In genomic region chr2:151880586-151880985, GRCh38 we compare ENCODE assay signal across 24 cellular contexts. TPM values are rescaled to one million over a fixed set of nuclear protein-coding genes. Genes with fewer than 3 reads are reported as not detected.
DNase-seq lines count a peak whose midpoint lies in the region; ATAC-seq and FAIRE-seq lines count a peak whose summit lies in the region.
"Had no signal": no experiment of that assay in that cellular context is flagged by ENCODE, and none has a peak within 500 bp of the region (broad histone marks: within the 10 kb centered on the region; RNA-seq: fewer than 3 reads in every experiment).

No MANE protein-coding gene starts in this region.

- no peaks in the 10 kb centered on the region for H3K36me3 Mint-ChIP-seq in stimulated activated memory B cell treated with anti-CD40 and anti-IgM and Interleukin-4, amounts not matched to agents 10 μg/mL and 1 μg/mL and 100 μg/mL, for 72 hours
- H3K36me3 Mint-ChIP-seq in activated T-cell treated with anti-CD3 and anti-CD28 coated beads, Interleukin-2, amount 50 U/mL, for 72 hours (ENCODE audit: insufficient read depth in 2 of 2): no peaks in the 10 kb centered on the region
- H3K36me3 Mint-ChIP-seq: CD4-positive, alpha-beta memory T cell; CD4-positive, CD25-positive, alpha-beta regulatory T cell had no signal

- no peaks in the 10 kb centered on the region for H3K9me3 Mint-ChIP-seq in stimulated activated memory B cell treated with anti-CD40 and anti-IgM and Interleukin-4, amounts not matched to agents 10 μg/mL and 1 μg/mL and 100 μg/mL, for 72 hours
- no peaks in the 10 kb centered on the region for H3K9me3 Mint-ChIP-seq in activated T-cell treated with anti-CD3 and anti-CD28 coated beads, Interleukin-2, amount 50 U/mL, for 72 hours
- H3K9me3 Mint-ChIP-seq: CD4-positive, alpha-beta memory T cell; CD8-positive, alpha-beta memory T cell had no signal

- no peak overlapping the region for H3K4me3 Mint-ChIP-seq in stimulated activated memory B cell treated with anti-CD40 and anti-IgM and Interleukin-4, amounts not matched to agents 10 μg/mL and 1 μg/mL and 100 μg/mL, for 72 hours
- H3K4me3 Mint-ChIP-seq in activated T-cell treated with anti-CD3 and anti-CD28 coated beads, Interleukin-2, amount 50 U/mL, for 72 hours: no peak overlapping the region
- H3K4me3 Mint-ChIP-seq: CD14-positive monocyte; CD4-positive, alpha-beta memory T cell; CD4-positive, CD25-positive, alpha-beta regulatory T cell; CD8-positive, alpha-beta memory T cell had no signal

- DNase-seq in GM19239 (ENCODE audit: insufficient read length, low spot score) (no peak), cerebellar nuclear complex (lab: John Stamatoyannopoulos, UW) (peak; percentile 6 to 38), NCI-H345 (lab: John Stamatoyannopoulos, UW) (no peak)
- no peak for DNase-seq in activated T-cell treated with anti-CD3 and anti-CD28 coated beads, Interleukin-2, amount 50 U/mL, for 72 hours
- DNase-seq: 8988T; ACHN; BE2C; CD4-positive, alpha-beta memory T cell; CD4-positive, CD25-positive, alpha-beta regulatory T cell; CD8-positive, alpha-beta memory T cell; COR-L47; DMS 273 treated with DMSO at 0.1 percent for 48 hours; DMS153; DMS53; DMS79; DND-41; EL; GF-D8 had no signal

- FAIRE-seq in GM19239 (lab: Jason Lieb, UNC): peak; percentile 37
- FAIRE-seq: A204.1, G401.6 had no signal

- H3K4me1 Mint-ChIP-seq in stimulated activated memory B cell treated with anti-CD40 and anti-IgM and Interleukin-4, amounts not matched to agents 10 μg/mL and 1 μg/mL and 100 μg/mL, for 72 hours: peaks cover 9% of the 10 kb centered on the region
- H3K4me1 Mint-ChIP-seq in activated T-cell treated with anti-CD3 and anti-CD28 coated beads, Interleukin-2, amount 50 U/mL, for 72 hours (ENCODE audit: low read depth): peaks cover 14% of the 10 kb centered on the region
- H3K4me1 Mint-ChIP-seq: CD4-positive, alpha-beta memory T cell; CD4-positive, CD25-positive, alpha-beta regulatory T cell had no signal

- ATAC-seq in stimulated activated memory B cell treated with anti-CD40 and anti-IgM and Interleukin-4, amounts not matched to agents 10 μg/mL and 1 μg/mL and 100 μg/mL, for 72 hours: no peak
- ATAC-seq in HG03520 (IDR thresholded peaks at IDR 0.05; ENCODE audit: unreplicated experiment) (no peak), HG03139 (IDR thresholded peaks at IDR 0.05; ENCODE audit: unreplicated experiment) (no peak)
- ATAC-seq in activated T-cell treated with anti-CD3 and anti-CD28 coated beads, Interleukin-2, amount 50 U/mL, for 72 hours (replicated peaks in 1 of 2): no peak

- H3K27me3 Mint-ChIP-seq in stimulated activated memory B cell treated with anti-CD40 and anti-IgM and Interleukin-4, amounts not matched to agents 10 μg/mL and 1 μg/mL and 100 μg/mL, for 72 hours: no peaks in the 10 kb centered on the region
- no peaks in the 10 kb centered on the region for H3K27me3 Mint-ChIP-seq in activated T-cell treated with anti-CD3 and anti-CD28 coated beads, Interleukin-2, amount 50 U/mL, for 72 hours (ENCODE audit: low read depth)
- H3K27me3 Mint-ChIP-seq: CD4-positive, alpha-beta memory T cell; CD8-positive, alpha-beta memory T cell had no signal

- H3K27ac Mint-ChIP-seq in stimulated activated memory B cell treated with anti-CD40 and anti-IgM and Interleukin-4, amounts not matched to agents 10 μg/mL and 1 μg/mL and 100 μg/mL, for 72 hours: peak overlapping the region; percentile 18
- no peak overlapping the region for H3K27ac Mint-ChIP-seq in activated T-cell treated with anti-CD3 and anti-CD28 coated beads, Interleukin-2, amount 50 U/mL, for 72 hours
- H3K27ac Mint-ChIP-seq: CD4-positive, alpha-beta memory T cell; CD8-positive, alpha-beta memory T cell had no signal

RNA-seq across cellular contexts. Expression of gene ARL5A, which starts 52.4 kb away (rescaled TPM):
- total RNA-seq in activated T-cell treated with anti-CD3 and anti-CD28 coated beads, Interleukin-2, amount 50 U/mL, for 72 hours: 10 to 100 TPM; 38.4 to 46.3 TPM

Comparison
In these comparisons a context has a peak if more than half of its experiments do, and no peak if none do; other contexts are left out.
1. DNase-seq: peak in cerebellar nuclear complex (2 of 2); none in GM19239 (single experiment), NCI-H345 (single experiment) and activated T-cell treated with anti-CD3 and anti-CD28 coated beads, Interleukin-2, amount 50 U/mL, for 72 hours (0 of 2).